In the genomic region with DNA sequence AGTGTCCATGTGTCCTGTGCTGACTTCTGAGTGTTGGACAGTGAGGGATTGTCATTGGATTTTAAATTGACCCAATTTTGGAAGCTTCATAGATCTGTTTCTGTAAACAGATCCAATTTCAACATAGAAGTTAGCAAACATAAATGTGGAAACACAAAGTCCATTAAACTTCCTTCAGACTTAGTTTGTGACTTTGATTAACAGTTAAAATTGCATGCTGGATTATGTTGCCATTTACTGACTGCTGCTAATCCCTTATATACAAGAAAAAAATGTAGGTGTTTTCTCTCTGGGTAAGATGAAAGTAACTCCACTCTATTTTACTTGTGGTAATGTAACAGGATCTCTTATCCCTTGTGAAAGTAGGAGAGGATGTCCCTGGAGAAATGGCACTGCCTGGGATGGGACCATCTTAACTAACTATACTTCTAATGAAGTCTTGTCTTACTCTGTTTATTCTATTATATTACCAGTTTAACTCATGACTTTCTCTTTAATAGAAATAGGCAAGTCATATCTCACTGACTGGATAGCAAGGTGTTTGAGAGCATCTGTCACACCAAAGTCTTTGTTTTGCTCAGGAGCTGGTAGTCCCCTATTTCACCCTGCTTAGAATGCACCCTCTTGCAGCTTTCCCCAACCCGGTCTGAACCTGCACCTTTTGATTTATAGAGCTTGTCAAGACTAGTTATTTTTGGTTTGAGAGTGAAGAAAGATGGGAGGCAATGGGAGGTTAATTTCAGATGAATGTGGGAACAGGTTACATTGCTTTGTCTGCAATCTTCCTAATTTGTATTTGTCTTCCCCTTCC, we compare ENCODE assay signal across 2 cellular contexts.
TF ChIP-seq lines count a peak whose summit lies in the region.

No MANE protein-coding gene starts in this region.

TF ChIP-seq in HEK293, 187 proteins besides CTCF, POLR2A, EP300 and RAD21 (continued from another document and continues in another):
- TF ChIP-seq, protein P1, sequence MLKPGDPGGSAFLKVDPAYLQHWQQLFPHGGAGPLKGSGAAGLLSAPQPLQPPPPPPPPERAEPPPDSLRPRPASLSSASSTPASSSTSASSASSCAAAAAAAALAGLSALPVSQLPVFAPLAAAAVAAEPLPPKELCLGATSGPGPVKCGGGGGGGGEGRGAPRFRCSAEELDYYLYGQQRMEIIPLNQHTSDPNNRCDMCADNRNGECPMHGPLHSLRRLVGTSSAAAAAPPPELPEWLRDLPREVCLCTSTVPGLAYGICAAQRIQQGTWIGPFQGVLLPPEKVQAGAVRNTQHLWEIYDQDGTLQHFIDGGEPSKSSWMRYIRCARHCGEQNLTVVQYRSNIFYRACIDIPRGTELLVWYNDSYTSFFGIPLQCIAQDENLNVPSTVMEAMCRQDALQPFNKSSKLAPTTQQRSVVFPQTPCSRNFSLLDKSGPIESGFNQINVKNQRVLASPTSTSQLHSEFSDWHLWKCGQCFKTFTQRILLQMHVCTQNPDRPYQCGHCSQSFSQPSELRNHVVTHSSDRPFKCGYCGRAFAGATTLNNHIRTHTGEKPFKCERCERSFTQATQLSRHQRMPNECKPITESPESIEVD (tag by site-specific recombination; IDR thresholded peaks at IDR 0.05) = peak; percentile 96
- TF ChIP-seq OSR2 (tag by site-specific recombination; IDR thresholded peaks at IDR 0.05) = peak; percentile 83
- 0 out of 2 replicates have a peak, but pooled peaks have one; percentile 17 for TF ChIP-seq FEZF1 (tag by site-specific recombination; IDR thresholded peaks at IDR 0.05)
- TF ChIP-seq, protein P2, sequence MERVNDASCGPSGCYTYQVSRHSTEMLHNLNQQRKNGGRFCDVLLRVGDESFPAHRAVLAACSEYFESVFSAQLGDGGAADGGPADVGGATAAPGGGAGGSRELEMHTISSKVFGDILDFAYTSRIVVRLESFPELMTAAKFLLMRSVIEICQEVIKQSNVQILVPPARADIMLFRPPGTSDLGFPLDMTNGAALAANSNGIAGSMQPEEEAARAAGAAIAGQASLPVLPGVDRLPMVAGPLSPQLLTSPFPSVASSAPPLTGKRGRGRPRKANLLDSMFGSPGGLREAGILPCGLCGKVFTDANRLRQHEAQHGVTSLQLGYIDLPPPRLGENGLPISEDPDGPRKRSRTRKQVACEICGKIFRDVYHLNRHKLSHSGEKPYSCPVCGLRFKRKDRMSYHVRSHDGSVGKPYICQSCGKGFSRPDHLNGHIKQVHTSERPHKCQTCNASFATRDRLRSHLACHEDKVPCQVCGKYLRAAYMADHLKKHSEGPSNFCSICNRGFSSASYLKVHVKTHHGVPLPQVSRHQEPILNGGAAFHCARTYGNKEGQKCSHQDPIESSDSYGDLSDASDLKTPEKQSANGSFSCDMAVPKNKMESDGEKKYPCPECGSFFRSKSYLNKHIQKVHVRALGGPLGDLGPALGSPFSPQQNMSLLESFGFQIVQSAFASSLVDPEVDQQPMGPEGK (tag by site-specific recombination; IDR thresholded peaks at IDR 0.05) = no peak
- TF ChIP-seq, protein P3, sequence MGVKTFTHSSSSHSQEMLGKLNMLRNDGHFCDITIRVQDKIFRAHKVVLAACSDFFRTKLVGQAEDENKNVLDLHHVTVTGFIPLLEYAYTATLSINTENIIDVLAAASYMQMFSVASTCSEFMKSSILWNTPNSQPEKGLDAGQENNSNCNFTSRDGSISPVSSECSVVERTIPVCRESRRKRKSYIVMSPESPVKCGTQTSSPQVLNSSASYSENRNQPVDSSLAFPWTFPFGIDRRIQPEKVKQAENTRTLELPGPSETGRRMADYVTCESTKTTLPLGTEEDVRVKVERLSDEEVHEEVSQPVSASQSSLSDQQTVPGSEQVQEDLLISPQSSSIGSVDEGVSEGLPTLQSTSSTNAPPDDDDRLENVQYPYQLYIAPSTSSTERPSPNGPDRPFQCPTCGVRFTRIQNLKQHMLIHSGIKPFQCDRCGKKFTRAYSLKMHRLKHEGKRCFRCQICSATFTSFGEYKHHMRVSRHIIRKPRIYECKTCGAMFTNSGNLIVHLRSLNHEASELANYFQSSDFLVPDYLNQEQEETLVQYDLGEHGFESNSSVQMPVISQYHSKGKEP (tag by site-specific recombination; IDR thresholded peaks at IDR 0.05) = peak; percentile 88
- TF ChIP-seq OVOL3 (tag by site-specific recombination; IDR thresholded peaks at IDR 0.05) = 0 out of 2 replicates have a peak, but pooled peaks have one; percentile 50
- 0 out of 2 replicates have a peak, but pooled peaks have one; percentile 54 for TF ChIP-seq ZSCAN23 (tag by site-specific recombination; IDR thresholded peaks at IDR 0.05)
- TF ChIP-seq, protein P4, sequence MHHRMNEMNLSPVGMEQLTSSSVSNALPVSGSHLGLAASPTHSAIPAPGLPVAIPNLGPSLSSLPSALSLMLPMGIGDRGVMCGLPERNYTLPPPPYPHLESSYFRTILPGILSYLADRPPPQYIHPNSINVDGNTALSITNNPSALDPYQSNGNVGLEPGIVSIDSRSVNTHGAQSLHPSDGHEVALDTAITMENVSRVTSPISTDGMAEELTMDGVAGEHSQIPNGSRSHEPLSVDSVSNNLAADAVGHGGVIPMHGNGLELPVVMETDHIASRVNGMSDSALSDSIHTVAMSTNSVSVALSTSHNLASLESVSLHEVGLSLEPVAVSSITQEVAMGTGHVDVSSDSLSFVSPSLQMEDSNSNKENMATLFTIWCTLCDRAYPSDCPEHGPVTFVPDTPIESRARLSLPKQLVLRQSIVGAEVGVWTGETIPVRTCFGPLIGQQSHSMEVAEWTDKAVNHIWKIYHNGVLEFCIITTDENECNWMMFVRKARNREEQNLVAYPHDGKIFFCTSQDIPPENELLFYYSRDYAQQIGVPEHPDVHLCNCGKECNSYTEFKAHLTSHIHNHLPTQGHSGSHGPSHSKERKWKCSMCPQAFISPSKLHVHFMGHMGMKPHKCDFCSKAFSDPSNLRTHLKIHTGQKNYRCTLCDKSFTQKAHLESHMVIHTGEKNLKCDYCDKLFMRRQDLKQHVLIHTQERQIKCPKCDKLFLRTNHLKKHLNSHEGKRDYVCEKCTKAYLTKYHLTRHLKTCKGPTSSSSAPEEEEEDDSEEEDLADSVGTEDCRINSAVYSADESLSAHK (tag by site-specific recombination; IDR thresholded peaks at IDR 0.05) = peak; percentile 93
- TF ChIP-seq ZNF169 (tag by site-specific recombination; IDR thresholded peaks at IDR 0.05) = no peak
- 0 out of 2 replicates have a peak, but pooled peaks have one; percentile 13 for TF ChIP-seq IKZF3 (tag by site-specific recombination; IDR thresholded peaks at IDR 0.05)
- TF ChIP-seq WT1 (tag by site-specific recombination; IDR thresholded peaks at IDR 0.05) = peak; percentile 81

TF ChIP-seq in SK-N-SH, 30 proteins besides CTCF, POLR2A, EP300 and RAD21 (continued from another document):
- TF ChIP-seq, protein P5, sequence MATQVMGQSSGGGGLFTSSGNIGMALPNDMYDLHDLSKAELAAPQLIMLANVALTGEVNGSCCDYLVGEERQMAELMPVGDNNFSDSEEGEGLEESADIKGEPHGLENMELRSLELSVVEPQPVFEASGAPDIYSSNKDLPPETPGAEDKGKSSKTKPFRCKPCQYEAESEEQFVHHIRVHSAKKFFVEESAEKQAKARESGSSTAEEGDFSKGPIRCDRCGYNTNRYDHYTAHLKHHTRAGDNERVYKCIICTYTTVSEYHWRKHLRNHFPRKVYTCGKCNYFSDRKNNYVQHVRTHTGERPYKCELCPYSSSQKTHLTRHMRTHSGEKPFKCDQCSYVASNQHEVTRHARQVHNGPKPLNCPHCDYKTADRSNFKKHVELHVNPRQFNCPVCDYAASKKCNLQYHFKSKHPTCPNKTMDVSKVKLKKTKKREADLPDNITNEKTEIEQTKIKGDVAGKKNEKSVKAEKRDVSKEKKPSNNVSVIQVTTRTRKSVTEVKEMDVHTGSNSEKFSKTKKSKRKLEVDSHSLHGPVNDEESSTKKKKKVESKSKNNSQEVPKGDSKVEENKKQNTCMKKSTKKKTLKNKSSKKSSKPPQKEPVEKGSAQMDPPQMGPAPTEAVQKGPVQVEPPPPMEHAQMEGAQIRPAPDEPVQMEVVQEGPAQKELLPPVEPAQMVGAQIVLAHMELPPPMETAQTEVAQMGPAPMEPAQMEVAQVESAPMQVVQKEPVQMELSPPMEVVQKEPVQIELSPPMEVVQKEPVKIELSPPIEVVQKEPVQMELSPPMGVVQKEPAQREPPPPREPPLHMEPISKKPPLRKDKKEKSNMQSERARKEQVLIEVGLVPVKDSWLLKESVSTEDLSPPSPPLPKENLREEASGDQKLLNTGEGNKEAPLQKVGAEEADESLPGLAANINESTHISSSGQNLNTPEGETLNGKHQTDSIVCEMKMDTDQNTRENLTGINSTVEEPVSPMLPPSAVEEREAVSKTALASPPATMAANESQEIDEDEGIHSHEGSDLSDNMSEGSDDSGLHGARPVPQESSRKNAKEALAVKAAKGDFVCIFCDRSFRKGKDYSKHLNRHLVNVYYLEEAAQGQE (IDR thresholded peaks at IDR 0.05; ENCODE audit: low read depth, low read length) = no peak
